In the genomic region with DNA sequence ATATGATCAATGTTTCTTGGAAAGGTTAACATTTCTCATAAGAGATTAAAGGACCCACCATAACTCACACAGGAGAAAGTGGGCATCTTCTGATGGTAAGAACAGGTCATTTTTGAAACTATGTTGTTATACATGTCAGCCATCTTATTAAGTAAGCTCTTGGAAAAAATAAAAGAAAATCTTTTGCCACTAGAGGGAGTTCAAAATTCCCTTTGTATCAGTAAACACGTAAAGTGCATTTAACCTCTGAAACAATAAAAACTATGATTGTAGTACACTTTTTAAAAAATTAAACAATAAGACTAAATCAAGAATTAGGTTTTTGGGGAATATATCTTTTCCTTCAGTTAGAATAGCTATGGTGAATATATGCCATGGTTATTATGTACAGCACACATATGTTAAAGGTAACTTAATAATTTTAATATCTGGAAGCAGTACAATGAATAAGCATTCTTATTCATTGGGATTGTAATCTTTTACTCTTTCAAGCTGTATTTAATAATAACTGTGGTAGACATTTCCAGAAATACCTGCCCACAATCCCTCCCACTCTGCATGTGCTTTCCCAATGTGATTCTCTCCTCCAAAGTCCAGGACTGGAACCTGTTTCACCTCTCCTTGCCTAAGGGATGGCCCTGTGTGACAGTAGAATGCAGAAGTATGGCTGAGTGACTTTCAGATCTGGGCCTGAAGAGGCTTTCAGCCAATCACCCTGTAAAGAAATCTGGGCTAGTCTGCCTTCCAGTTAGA, we compare ENCODE assay signal across 1 cellular context.
TF ChIP-seq lines count a peak whose summit lies in the region.

No MANE protein-coding gene starts in this region.

TF ChIP-seq in GM23338, 12 proteins besides CTCF, POLR2A, EP300 and RAD21:
- TF ChIP-seq, protein P1, sequence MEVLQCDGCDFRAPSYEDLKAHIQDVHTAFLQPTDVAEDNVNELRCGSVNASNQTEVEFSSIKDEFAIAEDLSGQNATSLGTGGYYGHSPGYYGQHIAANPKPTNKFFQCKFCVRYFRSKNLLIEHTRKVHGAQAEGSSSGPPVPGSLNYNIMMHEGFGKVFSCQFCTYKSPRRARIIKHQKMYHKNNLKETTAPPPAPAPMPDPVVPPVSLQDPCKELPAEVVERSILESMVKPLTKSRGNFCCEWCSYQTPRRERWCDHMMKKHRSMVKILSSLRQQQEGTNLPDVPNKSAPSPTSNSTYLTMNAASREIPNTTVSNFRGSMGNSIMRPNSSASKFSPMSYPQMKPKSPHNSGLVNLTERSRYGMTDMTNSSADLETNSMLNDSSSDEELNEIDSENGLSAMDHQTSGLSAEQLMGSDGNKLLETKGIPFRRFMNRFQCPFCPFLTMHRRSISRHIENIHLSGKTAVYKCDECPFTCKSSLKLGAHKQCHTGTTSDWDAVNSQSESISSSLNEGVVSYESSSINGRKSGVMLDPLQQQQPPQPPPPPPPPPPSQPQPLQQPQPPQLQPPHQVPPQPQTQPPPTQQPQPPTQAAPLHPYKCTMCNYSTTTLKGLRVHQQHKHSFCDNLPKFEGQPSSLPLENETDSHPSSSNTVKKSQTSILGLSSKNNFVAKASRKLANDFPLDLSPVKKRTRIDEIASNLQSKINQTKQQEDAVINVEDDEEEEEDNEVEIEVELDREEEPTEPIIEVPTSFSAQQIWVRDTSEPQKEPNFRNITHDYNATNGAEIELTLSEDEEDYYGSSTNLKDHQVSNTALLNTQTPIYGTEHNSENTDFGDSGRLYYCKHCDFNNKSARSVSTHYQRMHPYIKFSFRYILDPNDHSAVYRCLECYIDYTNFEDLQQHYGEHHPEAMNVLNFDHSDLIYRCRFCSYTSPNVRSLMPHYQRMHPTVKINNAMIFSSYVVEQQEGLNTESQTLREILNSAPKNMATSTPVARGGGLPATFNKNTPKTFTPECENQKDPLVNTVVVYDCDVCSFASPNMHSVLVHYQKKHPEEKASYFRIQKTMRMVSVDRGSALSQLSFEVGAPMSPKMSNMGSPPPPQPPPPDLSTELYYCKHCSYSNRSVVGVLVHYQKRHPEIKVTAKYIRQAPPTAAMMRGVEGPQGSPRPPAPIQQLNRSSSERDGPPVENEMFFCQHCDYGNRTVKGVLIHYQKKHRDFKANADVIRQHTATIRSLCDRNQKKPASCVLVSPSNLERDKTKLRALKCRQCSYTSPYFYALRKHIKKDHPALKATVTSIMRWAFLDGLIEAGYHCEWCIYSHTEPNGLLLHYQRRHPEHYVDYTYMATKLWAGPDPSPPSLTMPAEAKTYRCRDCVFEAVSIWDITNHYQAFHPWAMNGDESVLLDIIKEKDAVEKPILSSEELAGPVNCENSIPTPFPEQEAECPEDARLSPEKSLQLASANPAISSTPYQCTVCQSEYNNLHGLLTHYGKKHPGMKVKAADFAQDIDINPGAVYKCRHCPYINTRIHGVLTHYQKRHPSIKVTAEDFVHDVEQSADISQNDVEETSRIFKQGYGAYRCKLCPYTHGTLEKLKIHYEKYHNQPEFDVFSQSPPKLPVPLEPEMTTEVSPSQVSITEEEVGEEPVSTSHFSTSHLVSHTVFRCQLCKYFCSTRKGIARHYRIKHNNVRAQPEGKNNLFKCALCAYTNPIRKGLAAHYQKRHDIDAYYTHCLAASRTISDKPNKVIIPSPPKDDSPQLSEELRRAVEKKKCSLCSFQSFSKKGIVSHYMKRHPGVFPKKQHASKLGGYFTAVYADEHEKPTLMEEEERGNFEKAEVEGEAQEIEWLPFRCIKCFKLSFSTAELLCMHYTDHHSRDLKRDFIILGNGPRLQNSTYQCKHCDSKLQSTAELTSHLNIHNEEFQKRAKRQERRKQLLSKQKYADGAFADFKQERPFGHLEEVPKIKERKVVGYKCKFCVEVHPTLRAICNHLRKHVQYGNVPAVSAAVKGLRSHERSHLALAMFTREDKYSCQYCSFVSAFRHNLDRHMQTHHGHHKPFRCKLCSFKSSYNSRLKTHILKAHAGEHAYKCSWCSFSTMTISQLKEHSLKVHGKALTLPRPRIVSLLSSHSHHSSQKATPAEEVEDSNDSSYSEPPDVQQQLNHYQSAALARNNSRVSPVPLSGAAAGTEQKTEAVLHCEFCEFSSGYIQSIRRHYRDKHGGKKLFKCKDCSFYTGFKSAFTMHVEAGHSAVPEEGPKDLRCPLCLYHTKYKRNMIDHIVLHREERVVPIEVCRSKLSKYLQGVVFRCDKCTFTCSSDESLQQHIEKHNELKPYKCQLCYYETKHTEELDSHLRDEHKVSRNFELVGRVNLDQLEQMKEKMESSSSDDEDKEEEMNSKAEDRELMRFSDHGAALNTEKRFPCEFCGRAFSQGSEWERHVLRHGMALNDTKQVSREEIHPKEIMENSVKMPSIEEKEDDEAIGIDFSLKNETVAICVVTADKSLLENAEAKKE (CRISPR knock-in tag; IDR thresholded peaks at IDR 0.05): no peak
- TF ChIP-seq, protein P2, sequence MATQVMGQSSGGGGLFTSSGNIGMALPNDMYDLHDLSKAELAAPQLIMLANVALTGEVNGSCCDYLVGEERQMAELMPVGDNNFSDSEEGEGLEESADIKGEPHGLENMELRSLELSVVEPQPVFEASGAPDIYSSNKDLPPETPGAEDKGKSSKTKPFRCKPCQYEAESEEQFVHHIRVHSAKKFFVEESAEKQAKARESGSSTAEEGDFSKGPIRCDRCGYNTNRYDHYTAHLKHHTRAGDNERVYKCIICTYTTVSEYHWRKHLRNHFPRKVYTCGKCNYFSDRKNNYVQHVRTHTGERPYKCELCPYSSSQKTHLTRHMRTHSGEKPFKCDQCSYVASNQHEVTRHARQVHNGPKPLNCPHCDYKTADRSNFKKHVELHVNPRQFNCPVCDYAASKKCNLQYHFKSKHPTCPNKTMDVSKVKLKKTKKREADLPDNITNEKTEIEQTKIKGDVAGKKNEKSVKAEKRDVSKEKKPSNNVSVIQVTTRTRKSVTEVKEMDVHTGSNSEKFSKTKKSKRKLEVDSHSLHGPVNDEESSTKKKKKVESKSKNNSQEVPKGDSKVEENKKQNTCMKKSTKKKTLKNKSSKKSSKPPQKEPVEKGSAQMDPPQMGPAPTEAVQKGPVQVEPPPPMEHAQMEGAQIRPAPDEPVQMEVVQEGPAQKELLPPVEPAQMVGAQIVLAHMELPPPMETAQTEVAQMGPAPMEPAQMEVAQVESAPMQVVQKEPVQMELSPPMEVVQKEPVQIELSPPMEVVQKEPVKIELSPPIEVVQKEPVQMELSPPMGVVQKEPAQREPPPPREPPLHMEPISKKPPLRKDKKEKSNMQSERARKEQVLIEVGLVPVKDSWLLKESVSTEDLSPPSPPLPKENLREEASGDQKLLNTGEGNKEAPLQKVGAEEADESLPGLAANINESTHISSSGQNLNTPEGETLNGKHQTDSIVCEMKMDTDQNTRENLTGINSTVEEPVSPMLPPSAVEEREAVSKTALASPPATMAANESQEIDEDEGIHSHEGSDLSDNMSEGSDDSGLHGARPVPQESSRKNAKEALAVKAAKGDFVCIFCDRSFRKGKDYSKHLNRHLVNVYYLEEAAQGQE (IDR thresholded peaks at IDR 0.05; ENCODE audit: unreplicated experiment): no peak
- TF ChIP-seq POLR2AphosphoS5 (IDR thresholded peaks at IDR 0.05; ENCODE audit: low read depth) (no peak), CREB1 (CRISPR knock-in tag; IDR thresholded peaks at IDR 0.05; ENCODE audit: low read depth) (no peak), ZNF114 (CRISPR knock-in tag; IDR thresholded peaks at IDR 0.05) (no peak), NANOG (IDR thresholded peaks at IDR 0.05; ENCODE audit: borderline replicate concordance) (no peak), EZH2 (IDR thresholded peaks at IDR 0.05; ENCODE audit: low read depth, unreplicated experiment) (no peak), STAT1 (IDR thresholded peaks at IDR 0.05; ENCODE audit: unreplicated experiment) (no peak), JUNB (IDR thresholded peaks at IDR 0.05; ENCODE audit: unreplicated experiment) (no peak), EZH2phosphoT487 (IDR thresholded peaks at IDR 0.05; ENCODE audit: unreplicated experiment) (no peak), ZNF331 (CRISPR knock-in tag; IDR thresholded peaks at IDR 0.05; ENCODE audit: low read depth) (no peak)
- TF ChIP-seq, protein P3, sequence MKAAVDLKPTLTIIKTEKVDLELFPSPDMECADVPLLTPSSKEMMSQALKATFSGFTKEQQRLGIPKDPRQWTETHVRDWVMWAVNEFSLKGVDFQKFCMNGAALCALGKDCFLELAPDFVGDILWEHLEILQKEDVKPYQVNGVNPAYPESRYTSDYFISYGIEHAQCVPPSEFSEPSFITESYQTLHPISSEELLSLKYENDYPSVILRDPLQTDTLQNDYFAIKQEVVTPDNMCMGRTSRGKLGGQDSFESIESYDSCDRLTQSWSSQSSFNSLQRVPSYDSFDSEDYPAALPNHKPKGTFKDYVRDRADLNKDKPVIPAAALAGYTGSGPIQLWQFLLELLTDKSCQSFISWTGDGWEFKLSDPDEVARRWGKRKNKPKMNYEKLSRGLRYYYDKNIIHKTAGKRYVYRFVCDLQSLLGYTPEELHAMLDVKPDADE (IDR thresholded peaks at IDR 0.05): no peak
